Comparison of ENCODE assay signal across 17 cellular contexts in the genomic region with DNA sequence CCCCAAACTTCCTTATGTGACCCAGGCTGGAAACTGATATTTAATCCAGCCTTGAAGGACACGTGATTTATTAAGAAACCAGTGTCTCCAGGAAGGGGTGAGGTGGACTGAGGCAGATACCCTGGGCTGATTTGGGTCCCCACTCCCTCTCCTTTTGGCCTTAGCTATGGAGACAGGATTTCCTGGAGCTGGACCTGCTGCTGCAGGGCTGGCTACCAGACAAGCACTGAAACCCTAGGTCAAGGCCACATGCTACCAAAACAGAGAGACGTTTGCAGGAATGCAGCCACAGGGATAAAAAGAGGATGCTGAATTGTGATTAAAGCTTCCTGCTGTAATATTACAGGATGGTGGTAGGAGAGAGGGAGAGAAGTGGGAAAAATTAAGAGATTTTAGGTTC. TPM values are rescaled to one million over a fixed set of nuclear protein-coding genes. Genes with fewer than 3 reads are reported as not detected.
"Had no signal": no experiment of that assay in that cellular context is flagged by ENCODE, and none has a peak within 500 bp of the region (broad histone marks: within the 10 kb centered on the region; RNA-seq: fewer than 3 reads in every experiment).

No MANE protein-coding gene starts in this region.

- H3K4me3 ChIP-seq: pancreas, transverse colon had no signal

- DNase-seq: activated CD4-positive, alpha-beta memory T cell treated with anti-CD3 and anti-CD28 coated beads for 36 hours; activated CD4-positive, alpha-beta T cell treated with anti-CD3 and anti-CD28 coated beads for 36 hours; activated CD8-positive, alpha-beta memory T cell treated with anti-CD3 and anti-CD28 coated beads, Interleukin-2, amount 10 ng/mL, durations not matched to agents 7 days and 5 days; activated naive CD4-positive, alpha-beta T cell treated with anti-CD3 and anti-CD28 coated beads, Interleukin-2, amount 50 U/mL, for 16 hours; activated T-cell treated with anti-CD3 and anti-CD28 coated beads, Interleukin-2, amount 50 U/mL, for 24 hours; effector CD4-positive, alpha-beta T cell; foreskin keratinocyte; immature natural killer cell; left cardiac atrium; naive B cell; pancreas; stimulated activated CD4-positive, alpha-beta T cell treated with anti-CD3 and anti-CD28 coated beads, Interleukin-15, amount 100 ng/mL, for 24 hours; stimulated activated CD4-positive, alpha-beta T cell treated with anti-CD3 and anti-CD28 coated beads, Interleukin-4, amount 100 ng/mL, for 1 hour; stimulated activated naive CD4-positive, alpha-beta T cell; T-helper 17 cell; transverse colon; WERI-Rb-1 had no signal

- FAIRE-seq: pancreas had no signal

- ATAC-seq: activated CD4-positive, alpha-beta T cell treated with anti-CD3 and anti-CD28 coated beads for 36 hours; activated CD8-positive, alpha-beta memory T cell treated with anti-CD3 and anti-CD28 coated beads, Interleukin-2, amount 10 ng/mL, durations not matched to agents 7 days and 5 days; foreskin keratinocyte; pancreas; T-helper 17 cell had no signal

- H3K36me3 ChIP-seq: pancreas, transverse colon, WERI-Rb-1 had no signal

- H3K27ac ChIP-seq: foreskin keratinocyte, pancreas, transverse colon, WERI-Rb-1 had no signal

- H3K9me3 ChIP-seq: pancreas, transverse colon had no signal

- H3K27me3 ChIP-seq: foreskin keratinocyte, pancreas, transverse colon had no signal

- H3K4me1 ChIP-seq: foreskin keratinocyte, pancreas, transverse colon had no signal

RNA-seq across cellular contexts. Expression of gene P2RY2, which starts 50.5 kb away (rescaled TPM):
- total RNA-seq: activated CD4-positive, alpha-beta memory T cell treated with anti-CD3 and anti-CD28 coated beads for 36 hours; activated CD4-positive, alpha-beta T cell treated with anti-CD3 and anti-CD28 coated beads for 36 hours; activated CD8-positive, alpha-beta memory T cell treated with anti-CD3 and anti-CD28 coated beads, Interleukin-2, amount 10 ng/mL, durations not matched to agents 7 days and 5 days had no signal
